ENCODE assay signal across 22 cellular contexts in the genomic region with DNA sequence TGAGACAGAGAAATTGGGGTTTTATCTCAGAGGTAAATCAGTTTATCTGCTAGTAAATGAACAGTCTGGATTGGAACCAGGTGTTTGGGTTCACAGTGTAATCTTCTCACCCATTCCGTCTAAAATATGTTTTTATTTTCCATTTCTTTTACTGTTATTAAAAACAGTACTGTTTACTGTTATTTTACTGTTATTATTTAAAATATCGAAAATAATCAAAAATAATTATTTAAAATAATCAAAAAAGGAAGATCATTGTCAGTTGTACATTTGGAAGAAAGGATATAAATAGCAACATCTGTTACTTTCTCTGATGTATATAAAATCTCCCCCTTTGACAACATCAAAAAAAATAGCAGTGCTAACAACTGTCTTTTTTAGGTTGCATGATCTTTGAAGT. TPM values are rescaled to one million over a fixed set of nuclear protein-coding genes. Genes with fewer than 3 reads are reported as not detected.
DNase-seq lines count a peak whose midpoint lies in the region; ATAC-seq, FAIRE-seq and TF ChIP-seq lines count a peak whose summit lies in the region.
"Had no signal": no experiment of that assay in that cellular context is flagged by ENCODE, and none has a peak within 500 bp of the region (broad histone marks: within the 10 kb centered on the region; RNA-seq: fewer than 3 reads in every experiment).

No MANE protein-coding gene starts in this region.

- H3K4me3 Mint-ChIP-seq in HFFc6 (peak overlapping the region; percentile 83; the same call in 1 of the 2 replicates), progenitor cell of endocrine pancreas (ENCODE audit: low read depth) (no peak overlapping the region)
- no peak overlapping the region for H3K4me3 Mint-ChIP-seq in stimulated activated effector memory CD8-positive, alpha-beta T cell treated with anti-CD3 and anti-CD28 coated beads, Interleukin-12 subunit alpha, Interleukin-12 subunit beta, amount 100 ng/mL, for 72 hours
- H3K4me3 Mint-ChIP-seq: CD4-positive, alpha-beta memory T cell had no signal

- H3K4me3 ChIP-seq in RWPE2 (ENCODE audit: severe bottlenecking), result no peak overlapping the region
- H3K4me3 ChIP-seq: BLaER1 treated with 17β-estradiol and CSF1 and Interleukin-3, amounts not matched to agents 10 nM and 100 nM; PC-9 had no signal

- no peak for ATAC-seq in RWPE2 (ENCODE audit: low read depth)
- no peak for ATAC-seq in stimulated activated effector memory CD8-positive, alpha-beta T cell treated with anti-CD3 and anti-CD28 coated beads, Interleukin-12 subunit alpha, Interleukin-12 subunit beta, amount 100 ng/mL, for 72 hours
- ATAC-seq: HepG2 had no signal

- H3K4me1 Mint-ChIP-seq in HFFc6 (ENCODE audit: low read depth) (peaks cover 73% of the 10 kb centered on the region), progenitor cell of endocrine pancreas (ENCODE audit: low read depth) (peaks cover 16% of the 10 kb centered on the region)
- H3K4me1 Mint-ChIP-seq in stimulated activated effector memory CD8-positive, alpha-beta T cell treated with anti-CD3 and anti-CD28 coated beads, Interleukin-12 subunit alpha, Interleukin-12 subunit beta, amount 100 ng/mL, for 72 hours, result peaks cover 38% of the 10 kb centered on the region

- no peaks in the 10 kb centered on the region for H3K9me3 ChIP-seq in RWPE2 (ENCODE audit: severe bottlenecking)

- peak overlapping the region; percentile 91 for H3K27ac Mint-ChIP-seq in HFFc6
- H3K27ac Mint-ChIP-seq in progenitor cell of endocrine pancreas, result peak overlapping the region; percentile 16
- H3K27ac Mint-ChIP-seq in stimulated activated effector memory CD8-positive, alpha-beta T cell treated with anti-CD3 and anti-CD28 coated beads, Interleukin-12 subunit alpha, Interleukin-12 subunit beta, amount 100 ng/mL, for 72 hours, result no peak overlapping the region
- H3K27ac Mint-ChIP-seq: CD4-positive, alpha-beta memory T cell had no signal

- DNase-seq in HFFc6 (no peak), RWPE2 (ENCODE audit: low spot score) (no peak), frontal cortex (ENCODE audit: low spot score in 2 of 2) (no peak), progenitor cell of endocrine pancreas (ENCODE audit: low spot score, unreplicated experiment) (no peak), NCI-H1694 treated with DMSO at 0.1 percent for 48 hours (lab: John Stamatoyannopoulos, UW) (no peak)
- no peak for DNase-seq in stimulated activated effector memory CD8-positive, alpha-beta T cell treated with anti-CD3 and anti-CD28 coated beads, Interleukin-12 subunit alpha, Interleukin-12 subunit beta, amount 100 ng/mL, for 72 hours (ENCODE audit: low spot score in 2 of 2)
- DNase-seq in activated CD4-positive, CD25-positive, alpha-beta regulatory T cell (lab: John Stamatoyannopoulos, UW), result no peak
- DNase-seq: CD4-positive, alpha-beta memory T cell; DND-41; H7; KBM-7; NCI-H1105; NCI-H146; NCI-H2029 treated with DMSO at 0.1 percent for 48 hours; NCI-H226; NCI-H510A treated with DMSO at 0.1 percent for 48 hours; NCI-H748 treated with DMSO at 0.1 percent for 48 hours; PC-9; SIG-M5 had no signal

- peaks cover 21% of the 10 kb centered on the region for H3K4me1 ChIP-seq in RWPE2 (ENCODE audit: insufficient read depth, poor library complexity, severe bottlenecking)

- H3K27me3 Mint-ChIP-seq in HFFc6 (ENCODE audit: insufficient read depth) (no peaks in the 10 kb centered on the region), progenitor cell of endocrine pancreas (no peaks in the 10 kb centered on the region)
- H3K27me3 Mint-ChIP-seq: CD4-positive, alpha-beta memory T cell had no signal

- TF ChIP-seq CTCF in HFFc6 (IDR thresholded peaks at IDR 0.05) (no peak), RWPE2 (IDR thresholded peaks at IDR 0.05; ENCODE audit: poor library complexity, severe bottlenecking) (no peak), progenitor cell of endocrine pancreas (IDR thresholded peaks at IDR 0.05; ENCODE audit: unreplicated experiment) (no peak)

- peak; percentile 31 for FAIRE-seq in frontal cortex (lab: Jason Lieb, UNC)
- FAIRE-seq: HepG2 had no signal

- H3K36me3 Mint-ChIP-seq in HFFc6 (ENCODE audit: low read depth) (peaks cover 9% of the 10 kb centered on the region; the same call in 1 of the 2 replicates), progenitor cell of endocrine pancreas (ENCODE audit: insufficient read depth) (peaks cover 20% of the 10 kb centered on the region)
- H3K36me3 Mint-ChIP-seq in stimulated activated effector memory CD8-positive, alpha-beta T cell treated with anti-CD3 and anti-CD28 coated beads, Interleukin-12 subunit alpha, Interleukin-12 subunit beta, amount 100 ng/mL, for 72 hours, result peaks cover 5% of the 10 kb centered on the region

- H3K27ac ChIP-seq in RWPE2 (ENCODE audit: poor library complexity, severe bottlenecking), result peak overlapping the region; percentile 61
- H3K27ac ChIP-seq: BLaER1 treated with 17β-estradiol and CSF1 and Interleukin-3, amounts not matched to agents 10 nM and 100 nM had no signal

- H3K36me3 ChIP-seq in RWPE2 (ENCODE audit: low read depth), result peaks cover 4% of the 10 kb centered on the region

- H3K27me3 ChIP-seq in RWPE2 (ENCODE audit: insufficient read depth, poor library complexity, severe bottlenecking), result no peaks in the 10 kb centered on the region
- H3K27me3 ChIP-seq: BLaER1 treated with 17β-estradiol and CSF1 and Interleukin-3, amounts not matched to agents 10 nM and 100 nM had no signal

- H3K9me3 Mint-ChIP-seq in HFFc6 (no peaks in the 10 kb centered on the region), progenitor cell of endocrine pancreas (ENCODE audit: low read depth) (peaks cover 3% of the 10 kb centered on the region)
- H3K9me3 Mint-ChIP-seq in stimulated activated effector memory CD8-positive, alpha-beta T cell treated with anti-CD3 and anti-CD28 coated beads, Interleukin-12 subunit alpha, Interleukin-12 subunit beta, amount 100 ng/mL, for 72 hours, result no peaks in the 10 kb centered on the region
- H3K9me3 Mint-ChIP-seq: CD4-positive, alpha-beta memory T cell had no signal

RNA-seq across cellular contexts. Expression of a gene that starts 11.5 kb away (rescaled TPM):
- total RNA-seq in HFFc6 (2021; fragmentation: NEBNext Ultra II Directional; extraction: Animal tissue kit (Norgen Biotek cat#: 25700)), result 10 to 100 TPM; 58.6 to 84.0 (median 78.8) TPM
- total RNA-seq in frontal cortex (219 TPM), progenitor cell of endocrine pancreas (74.4 and 76.9 TPM in 2 replicates)

RNA-seq across cellular contexts. Expression of a gene that starts 59.1 kb away (rescaled TPM):
- 10 to 100 TPM; 28.0 to 38.7 (median 33.3) TPM for total RNA-seq in HFFc6 (2021; fragmentation: NEBNext Ultra II Directional; extraction: Animal tissue kit (Norgen Biotek cat#: 25700))
- total RNA-seq in frontal cortex, result 7.7 TPM
- 6.8 and 6.9 TPM in 2 replicates for total RNA-seq in progenitor cell of endocrine pancreas
- total RNA-seq: G401 had no signal
